ENCODE assay signal across 18 cellular contexts in genomic region chr1:156251527-156251926, GRCh38. TPM values are rescaled to one million over a fixed set of nuclear protein-coding genes. Genes with fewer than 3 reads are reported as not detected.
DNase-seq lines count a peak whose midpoint lies in the region; ATAC-seq and TF ChIP-seq lines count a peak whose summit lies in the region.
"Had no signal": no experiment of that assay in that cellular context is flagged by ENCODE, and none has a peak within 500 bp of the region (broad histone marks: within the 10 kb centered on the region; RNA-seq: fewer than 3 reads in every experiment).

No MANE protein-coding gene starts in this region.

- no peaks in the 10 kb centered on the region for H4K20me1 ChIP-seq in Loucy (ENCODE audit: insufficient read depth, low read length, poor library complexity, severe bottlenecking)

- 74 to 86% methylated on average over 2 to 3 of the region's 3 CpGs for WGBS in mesodermal cell (ENCODE audit: insufficient coverage in 2 of 2), 2 experiments

- no peaks in the 10 kb centered on the region for H3K27me3 ChIP-seq in Loucy (ENCODE audit: insufficient read depth, low read length, poor library complexity, severe bottlenecking)

- no peak overlapping the region for H3K4me3 Mint-ChIP-seq in activated CD4-positive, alpha-beta memory T cell treated with anti-CD3 and anti-CD28 coated beads, Interleukin-2, amount 10 ng/mL, durations not matched to agents 7 days and 5 days
- H3K4me3 Mint-ChIP-seq: HFFc6, naive B cell had no signal

- H3K4me1 ChIP-seq in Loucy (ENCODE audit: insufficient read depth, low read length, poor library complexity, severe bottlenecking) (peaks cover 25% of the 10 kb centered on the region), mesodermal cell (ENCODE audit: control insufficient read depth, insufficient read depth, low read length, poor library complexity, severe bottlenecking) (peaks cover 61% of the 10 kb centered on the region)

- no peak for ATAC-seq in GM21381 (IDR thresholded peaks at IDR 0.05; ENCODE audit: unreplicated experiment)
- no peak for ATAC-seq in HG03432 (IDR thresholded peaks at IDR 0.05; ENCODE audit: unreplicated experiment)
- ATAC-seq: left colon had no signal

- no peaks in the 10 kb centered on the region for H3K27me3 Mint-ChIP-seq in activated CD4-positive, alpha-beta memory T cell treated with anti-CD3 and anti-CD28 coated beads, Interleukin-2, amount 10 ng/mL, durations not matched to agents 7 days and 5 days
- H3K27me3 Mint-ChIP-seq: naive B cell had no signal

- H2AFZ ChIP-seq in Loucy (ENCODE audit: low read length): no peak overlapping the region

- DNase-seq in GDM1 (lab: John Stamatoyannopoulos, UW): peak; percentile 83
- no peak for DNase-seq in activated CD4-positive, alpha-beta memory T cell treated with anti-CD3 and anti-CD28 coated beads, Interleukin-2, amount 10 ng/mL, durations not matched to agents 7 days and 5 days
- DNase-seq in HuH-7 (ENCODE audit: low spot score): no peak
- DNase-seq: activated CD4-positive, CD25-positive, alpha-beta regulatory T cell; HFFc6; hippocampal formation; left colon; naive B cell; NCI-H2081 treated with DMSO at 0.1 percent for 48 hours; right cardiac atrium; transverse colon had no signal

- H3F3A ChIP-seq in Loucy (ENCODE audit: low read depth): peaks cover 9% of the 10 kb centered on the region

- H3K9me3 Mint-ChIP-seq in activated CD4-positive, alpha-beta memory T cell treated with anti-CD3 and anti-CD28 coated beads, Interleukin-2, amount 10 ng/mL, durations not matched to agents 7 days and 5 days: no peaks in the 10 kb centered on the region
- H3K9me3 Mint-ChIP-seq: HFFc6, naive B cell had no signal

- H3K27ac ChIP-seq in mesodermal cell (ENCODE audit: low read depth, low read length, severe bottlenecking): peak overlapping the region; percentile 76
- H3K27ac ChIP-seq: HL-60, transverse colon had no signal

- no peak for TF ChIP-seq CTCF in Loucy (conservative IDR thresholded peaks at IDR 0.05; ENCODE audit: low read length)

- peak overlapping the region; percentile 73 for H3K4me2 ChIP-seq in Loucy (ENCODE audit: low read depth, low read length, poor library complexity, severe bottlenecking)

- H3K4me1 Mint-ChIP-seq in activated CD4-positive, alpha-beta memory T cell treated with anti-CD3 and anti-CD28 coated beads, Interleukin-2, amount 10 ng/mL, durations not matched to agents 7 days and 5 days: peaks cover 25% of the 10 kb centered on the region
- H3K4me1 Mint-ChIP-seq: naive B cell had no signal

- peak overlapping the region; percentile 64 for H3K27ac Mint-ChIP-seq in activated CD4-positive, alpha-beta memory T cell treated with anti-CD3 and anti-CD28 coated beads, Interleukin-2, amount 10 ng/mL, durations not matched to agents 7 days and 5 days
- H3K27ac Mint-ChIP-seq: HFFc6 had no signal

- CTCF ChIA-PET in activated CD4-positive, alpha-beta memory T cell treated with anti-CD3 and anti-CD28 coated beads, Interleukin-2, amount 10 ng/mL, durations not matched to agents 7 days and 5 days (lab: Charles Lee): interaction anchor here (1.2 to 1.5 kb wide), 5 partner anchors 9 to 185 kb away, joined by 3 to 4 read pairs (median 3); partner anchors contain the start of gene BGLAP

- no peaks in the 10 kb centered on the region for H3K9me2 ChIP-seq in Loucy (replicated peaks; ENCODE audit: low read depth, low read length)

- POLR2A ChIA-PET in activated CD4-positive, alpha-beta memory T cell treated with anti-CD3 and anti-CD28 coated beads, Interleukin-2, amount 10 ng/mL, durations not matched to agents 7 days and 5 days (lab: Charles Lee): interaction anchor here (0.9 to 2.2 kb wide), 7 partner anchors 8 to 39 kb away, joined by 3 to 12 read pairs (median 5); partner anchors contain the start of genes BGLAP, PMF1, SMG5 and TMEM79

- H3K4me3 ChIP-seq in Loucy (ENCODE audit: low read length, poor library complexity, severe bottlenecking): peak overlapping the region; percentile 47
- no peak overlapping the region for H3K4me3 ChIP-seq in mesodermal cell (ENCODE audit: extremely low read depth, insufficient read depth, low read length, poor library complexity, severe bottlenecking)
- H3K4me3 ChIP-seq: transverse colon had no signal

- H3K36me3 ChIP-seq in Loucy (ENCODE audit: insufficient read depth, low read length) (peaks cover 63% of the 10 kb centered on the region), mesodermal cell (ENCODE audit: control insufficient read depth, insufficient read depth, low read length) (peaks cover 76% of the 10 kb centered on the region)

- no peaks in the 10 kb centered on the region; the same call in 1 of the 2 replicates for H3K79me2 ChIP-seq in Loucy (ENCODE audit: insufficient read depth, low read length)

- H3K9me3 ChIP-seq in Loucy (ENCODE audit: insufficient read depth, low read depth, low read length) (no peaks in the 10 kb centered on the region), mesodermal cell (ENCODE audit: control insufficient read depth, low read length) (no peaks in the 10 kb centered on the region)
- H3K9me3 ChIP-seq: transverse colon had no signal

- peak overlapping the region; percentile 67 for H3K9ac ChIP-seq in Loucy (ENCODE audit: low read depth, low read length, poor library complexity, severe bottlenecking)

- H3K36me3 Mint-ChIP-seq in activated CD4-positive, alpha-beta memory T cell treated with anti-CD3 and anti-CD28 coated beads, Interleukin-2, amount 10 ng/mL, durations not matched to agents 7 days and 5 days (ENCODE audit: low read depth): peaks cover 36% of the 10 kb centered on the region

RNA-seq across cellular contexts. Expression of gene PAQR6, which starts 3.7 kb away (rescaled TPM):
- total RNA-seq in activated CD4-positive, alpha-beta memory T cell treated with anti-CD3 and anti-CD28 coated beads, Interleukin-2, amount 10 ng/mL, durations not matched to agents 7 days and 5 days: 1 to 10 TPM; 5.6 to 6.3 TPM
- 9.0 TPM for polyA plus RNA-seq in mesodermal cell (2013, experiment 1 of 2)
- polyA plus RNA-seq in mesodermal cell (2013, experiment 2 of 2): 8.5 TPM

RNA-seq across cellular contexts. Expression of gene BGLAP, which starts 9.5 kb away (rescaled TPM):
- total RNA-seq in activated CD4-positive, alpha-beta memory T cell treated with anti-CD3 and anti-CD28 coated beads, Interleukin-2, amount 10 ng/mL, durations not matched to agents 7 days and 5 days: 1 to 10 TPM; 1.5 to 2.7 TPM
- 1.4 TPM for polyA plus RNA-seq in mesodermal cell (2013, experiment 1 of 2)
- polyA plus RNA-seq in mesodermal cell (2013, experiment 2 of 2): 1.8 TPM
- total RNA-seq: G401, M059J had no signal

RNA-seq across cellular contexts. Expression of gene SMG5, which starts 31.1 kb away (rescaled TPM):
- 10 to 100 TPM; 58.5 to 60.4 TPM for total RNA-seq in activated CD4-positive, alpha-beta memory T cell treated with anti-CD3 and anti-CD28 coated beads, Interleukin-2, amount 10 ng/mL, durations not matched to agents 7 days and 5 days
- 68.3 TPM for polyA plus RNA-seq in mesodermal cell (2013, experiment 1 of 2)
- polyA plus RNA-seq in mesodermal cell (2013, experiment 2 of 2): 56.5 TPM

RNA-seq across cellular contexts. Expression of gene TMEM79, which starts 32.6 kb away (rescaled TPM):
- 1 to 10 TPM; 8.9 to 9.1 TPM for total RNA-seq in activated CD4-positive, alpha-beta memory T cell treated with anti-CD3 and anti-CD28 coated beads, Interleukin-2, amount 10 ng/mL, durations not matched to agents 7 days and 5 days
- polyA plus RNA-seq in mesodermal cell (2013, experiment 1 of 2): 2.3 TPM
- 2.3 TPM for polyA plus RNA-seq in mesodermal cell (2013, experiment 2 of 2)

RNA-seq across cellular contexts. Expression of gene PMF1, which starts 38.7 kb away (rescaled TPM):
- 10 to 100 TPM; 65.5 to 67.7 TPM for total RNA-seq in activated CD4-positive, alpha-beta memory T cell treated with anti-CD3 and anti-CD28 coated beads, Interleukin-2, amount 10 ng/mL, durations not matched to agents 7 days and 5 days
- polyA plus RNA-seq in mesodermal cell (2013, experiment 1 of 2): 70.0 TPM
- 62.8 TPM for polyA plus RNA-seq in mesodermal cell (2013, experiment 2 of 2)
